In the genomic region with DNA sequence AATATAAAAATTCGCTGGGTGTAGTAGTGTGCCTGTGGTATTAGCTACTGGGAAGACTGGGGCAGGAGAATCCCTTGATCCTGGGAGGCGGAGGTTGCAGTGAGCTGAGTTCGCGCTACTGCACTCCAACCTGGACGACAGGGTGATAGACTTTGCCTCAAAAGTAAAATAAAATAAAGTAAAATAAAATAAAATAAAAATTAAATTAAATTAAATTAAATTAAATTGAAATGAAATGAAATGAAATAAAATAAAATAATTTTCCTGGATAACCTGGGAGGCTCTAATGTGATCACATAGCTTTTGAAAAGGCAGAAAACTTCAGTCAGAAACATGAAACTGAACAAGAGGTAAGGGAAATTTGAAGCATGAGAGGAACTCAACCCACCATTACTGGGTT, we compare ENCODE assay signal across 9 cellular contexts.
"Had no signal": no experiment of that assay in that cellular context is flagged by ENCODE, and none has a peak within 500 bp of the region (broad histone marks: within the 10 kb centered on the region; RNA-seq: fewer than 3 reads in every experiment).

No MANE protein-coding gene starts in this region.

- H3K27ac ChIP-seq: GM23248 had no signal

- H3K27ac Mint-ChIP-seq: GM23338, H9, HFFc6 had no signal

- H3K9me3 Mint-ChIP-seq: GM23338, H9 had no signal

- H3K4me3 ChIP-seq: GM23248, GM23338, HAP-1 had no signal

- H3K9ac ChIP-seq: GM23248 had no signal

- H2AFZ ChIP-seq: GM23248, GM23338 had no signal

- H3K9me3 ChIP-seq: HAP-1 had no signal

- DNase-seq: GM23248, GOT3, H7, H9, HCEC 1CT, HFFc6 had no signal

- H3K36me3 ChIP-seq: HAP-1 had no signal

- ATAC-seq: GM23338, HCT116 had no signal

- H3K4me1 Mint-ChIP-seq: GM23338, H9 had no signal

- H3K4me3 Mint-ChIP-seq: GM23338, H9, HFFc6 had no signal

- H3K4me1 ChIP-seq: HAP-1 had no signal

- H3K4me2 ChIP-seq: GM23338 had no signal
